ENCODE assay signal across 8 cellular contexts in genomic region chr12:109052415-109053323, GRCh38. TPM values are rescaled to one million over a fixed set of nuclear protein-coding genes. Genes with fewer than 3 reads are reported as not detected.
DNase-seq lines count a peak whose midpoint lies in the region; ATAC-seq and TF ChIP-seq lines count a peak whose summit lies in the region.

Gene USP30 (plus strand): TSS chr12:109052576. CDS start chr12:109052679, 103 bp downstream.

- peak within 1 kb of the TSS; percentile 79 for H3K4me3 ChIP-seq in fibroblast of the aortic adventitia (ENCODE audit: low read depth, low read length)

- H3K27me3 Mint-ChIP-seq in nephron (ENCODE audit: low read depth) = no peaks in the 10 kb centered on the region

- H3K4me1 Mint-ChIP-seq in nephron = peaks cover 15% of the 10 kb centered on the region

- H3K36me3 Mint-ChIP-seq in nephron (ENCODE audit: low read depth) = peaks cover 6% of the 10 kb centered on the region

- H3K4me3 Mint-ChIP-seq in nephron = peak within 1 kb of the TSS; percentile 98 to 100 (median 99)

- H3K9me3 ChIP-seq in KOPT-K1 (ENCODE audit: insufficient read depth, low read length, poor library complexity, severe bottlenecking) = no peaks in the 10 kb centered on the region

- DNase-seq in Daoy (ENCODE audit: low read depth) = peak; percentile 85
- peak; percentile 80 for DNase-seq in RPMI7951 (ENCODE audit: low read depth)
- peak; percentile 72 for DNase-seq in activated T-helper 9 cell treated with anti-CD3 and anti-CD28 coated beads, Interleukin-2, amount 50 U/mL, for 16 hours (ENCODE audit: low read depth)
- peak; percentile 91 for DNase-seq in fibroblast of the aortic adventitia (ENCODE audit: low read depth)
- peak; percentile 75 for DNase-seq in stimulated activated naive CD4-positive, alpha-beta T cell treated with Interleukin-2 at 50 U/mL for 16 hours (lab: John Stamatoyannopoulos, UW)

- H3K27ac Mint-ChIP-seq in nephron = peak within 1 kb of the TSS; percentile 82 to 97 (median 93)

- peak; percentile 71 for ATAC-seq in GM21825 (IDR thresholded peaks at IDR 0.05; ENCODE audit: unreplicated experiment)

- peaks cover 5% of the 10 kb centered on the region for H3K36me3 ChIP-seq in KOPT-K1 (ENCODE audit: insufficient read depth, low read length)

- TF ChIP-seq CTCF in fibroblast of the aortic adventitia (IDR thresholded peaks at IDR 0.05; ENCODE audit: insufficient read depth, low read length) (no peak), nephron (IDR thresholded peaks at IDR 0.05; ENCODE audit: unreplicated experiment in 3 of 3) (no peak)

- H3K27ac ChIP-seq in KOPT-K1 (ENCODE audit: low read depth, low read length, poor library complexity, severe bottlenecking) = peak within 1 kb of the TSS; percentile 71

- no peaks in the 10 kb centered on the region for H3K9me3 Mint-ChIP-seq in nephron

RNA-seq across cellular contexts. Expression of gene USP30, which starts in this region (rescaled TPM):
- 6.3 and 13.9 TPM in 2 replicates for total RNA-seq in Daoy (2014; rRNA removed; shearing (Covaris generic))
- 6.0 and 7.2 TPM in 2 replicates for total RNA-seq in RPMI7951 (2014; rRNA removed; shearing (Covaris generic))
- 4.1 and 11.2 TPM in 2 replicates for total RNA-seq in fibroblast of the aortic adventitia (ENCODE audit: low replicate concordance)

Comparison
In these comparisons a context has a peak if more than half of its experiments do, and no peak if none do; other contexts are left out.
1. Peak in every context shown above with its lines: DNase-seq, ATAC-seq, H3K4me3 ChIP-seq and H3K27ac ChIP-seq.